9 cellular contexts compared by ENCODE assay signal in the genomic region with DNA sequence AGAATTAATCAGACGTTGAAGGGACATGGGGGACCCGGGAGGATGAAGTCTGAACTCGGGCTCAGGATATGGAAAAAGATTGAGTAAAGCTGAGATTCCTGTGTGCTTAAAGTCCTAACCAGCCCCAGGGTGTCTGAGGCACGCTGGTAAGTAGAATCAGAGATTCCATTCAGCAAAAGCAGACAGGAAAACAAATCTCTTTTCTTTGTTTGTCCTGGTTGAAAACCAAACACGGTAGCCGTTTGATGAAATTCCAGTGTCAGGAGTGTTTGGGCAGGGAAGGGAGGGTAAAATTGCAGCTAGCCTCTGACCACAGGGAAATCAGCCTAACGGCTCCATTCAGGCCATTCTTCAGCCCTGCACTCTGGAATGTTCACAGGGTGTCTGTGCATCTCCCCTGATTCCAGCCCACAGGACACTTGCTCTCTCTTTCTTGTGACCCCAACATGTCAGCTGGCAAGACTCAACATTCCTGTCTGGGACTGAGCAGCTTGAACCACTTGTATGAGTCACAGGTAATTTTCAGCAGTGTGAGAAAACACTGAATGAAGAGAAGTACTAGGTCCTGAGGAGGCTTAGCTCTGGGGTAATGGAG. TPM values are rescaled to one million over a fixed set of nuclear protein-coding genes. Genes with fewer than 3 reads are reported as not detected.
DNase-seq lines count a peak whose midpoint lies in the region; TF ChIP-seq lines count a peak whose summit lies in the region.
"Had no signal": no experiment of that assay in that cellular context is flagged by ENCODE, and none has a peak within 500 bp of the region (broad histone marks: within the 10 kb centered on the region; RNA-seq: fewer than 3 reads in every experiment).

No MANE protein-coding gene starts in this region.

- H3K9ac ChIP-seq in stomach smooth muscle (ENCODE audit: low read length in 2 of 2) = peak overlapping the region in 1 of 2 donors; percentile 42
- H3K9ac ChIP-seq: parathyroid adenoma had no signal

- H3K27me3 ChIP-seq in ascending aorta = no peaks in the 10 kb centered on the region
- H3K27me3 ChIP-seq in stomach smooth muscle (ENCODE audit: control insufficient read depth in 1 of 2, insufficient read depth in 2 of 2, low read length in 2 of 2) = no peaks in the 10 kb centered on the region

- intact Hi-C loops in ascending aorta (cut with DNase I) = loop anchor here (2.0 to 10.0 kb wide), 4 partner anchors 15 to 147 kb away; a partner anchor contains a TSS

- H3K4me1 ChIP-seq in ascending aorta = peaks cover 0 to 37% of the 10 kb centered on the region in 2 donors
- H3K4me1 ChIP-seq in stomach smooth muscle (ENCODE audit: control insufficient read depth, insufficient read depth, low read length) = peaks cover 13% of the 10 kb centered on the region
- H3K4me1 ChIP-seq: parathyroid adenoma had no signal

- no peaks in the 10 kb centered on the region for H3K9me3 ChIP-seq in ascending aorta
- no peaks in the 10 kb centered on the region for H3K9me3 ChIP-seq in stomach smooth muscle (ENCODE audit: control insufficient read depth in 2 of 2, low read length in 2 of 2)

- H3K27ac ChIP-seq in ascending aorta (peak overlapping the region; percentile 80 to 84), stomach smooth muscle (ENCODE audit: low read length) (peak overlapping the region; percentile 31)
- H3K27ac ChIP-seq: parathyroid adenoma had no signal

- no peak for TF ChIP-seq CTCF in AG09309 (IDR thresholded peaks at IDR 0.05; ENCODE audit: control insufficient read depth, insufficient read depth, low read depth, low read length, missing control alignments)
- TF ChIP-seq CTCF in ascending aorta (IDR thresholded peaks at IDR 0.05) = no peak

- H3K36me3 ChIP-seq in ascending aorta (no peaks in the 10 kb centered on the region), stomach smooth muscle (ENCODE audit: control insufficient read depth in 2 of 2, insufficient read depth in 2 of 2, low read length in 2 of 2) (no peaks in the 10 kb centered on the region)

- no peak overlapping the region for H3K4me3 ChIP-seq in AG09309 (ENCODE audit: control insufficient read depth, low read depth, low read length)
- no peak overlapping the region for H3K4me3 ChIP-seq in ascending aorta
- H3K4me3 ChIP-seq in stomach smooth muscle (ENCODE audit: low read length in 2 of 2) = peak overlapping the region in 1 of 2 donors; percentile 15

- DNase-seq in AG09309 (ENCODE audit: low read depth) (peak; percentile 70), HPDE6-E6E7 (ENCODE audit: extremely low spot score) (peak; percentile 54), ascending aorta (ENCODE audit: low spot score in 2 of 2) (peak in 1 of 2 donors; percentile 82), iPS-NIHi7 (ENCODE audit: extremely low spot score) (peak; percentile 28), hippocampal formation (lab: John Stamatoyannopoulos, UW) (no peak)
- DNase-seq in effector CD4-positive, alpha-beta T cell = no peak
- no peak for DNase-seq in activated naive CD4-positive, alpha-beta T cell treated with anti-CD3 and anti-CD28 coated beads, Interleukin-2, amount 50 U/mL, for 16 hours

RNA-seq across cellular contexts. Expression of a gene that starts 31.0 kb away (rescaled TPM):
- 24.1 TPM for total RNA-seq in ascending aorta

Comparison
In these comparisons a context has a peak if more than half of its experiments do, and no peak if none do; other contexts are left out.
1. DNase-seq: peak in AG09309 (single experiment), HPDE6-E6E7 (single experiment) and iPS-NIHi7 (single experiment); none in effector CD4-positive, alpha-beta T cell (single experiment), hippocampal formation (0 of 2) and activated naive CD4-positive, alpha-beta T cell treated with anti-CD3 and anti-CD28 coated beads, Interleukin-2, amount 50 U/mL, for 16 hours (single experiment).